8 cellular contexts compared by ENCODE assay signal in the genomic region with DNA sequence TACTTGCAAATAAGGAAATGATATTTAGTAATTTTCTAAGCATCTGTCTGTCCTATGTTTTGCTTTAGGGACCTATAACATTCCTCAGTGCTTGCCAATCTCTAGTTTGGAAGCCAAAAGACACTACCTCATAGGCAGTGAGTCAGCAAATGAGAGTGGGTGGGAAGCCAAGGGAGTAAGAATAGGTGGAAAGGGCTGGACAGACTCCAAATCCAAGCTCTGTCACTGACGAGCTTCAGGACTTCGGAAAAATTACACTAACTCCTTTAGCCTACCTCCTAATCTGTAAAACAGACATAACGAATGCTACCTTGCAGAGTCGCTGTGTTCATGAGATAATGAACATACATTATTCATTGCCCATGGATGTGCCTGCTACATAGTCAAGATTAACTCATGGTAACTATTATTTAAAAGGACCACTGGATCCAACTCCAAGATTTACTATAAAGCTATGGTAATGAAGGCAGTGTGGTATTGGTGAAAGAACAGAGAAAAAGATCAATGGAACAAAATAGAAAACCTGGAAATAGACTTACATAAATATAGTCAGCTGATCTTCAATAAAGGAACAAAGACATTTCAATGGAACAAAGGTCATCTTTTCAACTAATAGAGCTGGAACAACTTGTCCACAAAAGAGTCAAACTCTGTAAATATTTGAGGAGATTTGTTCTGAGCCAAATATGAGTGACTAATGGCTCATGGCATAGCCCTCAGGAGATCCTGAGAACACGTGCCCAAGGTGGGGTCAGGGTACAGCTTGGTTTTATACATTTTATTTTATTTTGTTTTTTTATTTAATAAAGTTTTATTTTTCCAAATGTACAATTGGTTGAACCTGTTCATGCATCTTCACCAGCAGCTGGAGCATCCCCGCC.
DNase-seq lines count a peak whose midpoint lies in the region; ATAC-seq and TF ChIP-seq lines count a peak whose summit lies in the region.

No MANE protein-coding gene starts in this region.

- H3K4me3 Mint-ChIP-seq in activated T-cell treated with anti-CD3 and anti-CD28 coated beads, Interleukin-2, amount 50 U/mL, for 24 hours, result no peak overlapping the region

- CTCF ChIA-PET in PC-9 (lab: Charles Lee), result interaction anchor here (0.8 to 2.7 kb wide), 4 partner anchors 20 to 65 kb away, joined by 3 to 12 read pairs (median 7); a partner anchor contains a TSS

- no peak overlapping the region for H3K27ac Mint-ChIP-seq in activated T-cell treated with anti-CD3 and anti-CD28 coated beads, Interleukin-2, amount 50 U/mL, for 24 hours

- no peaks in the 10 kb centered on the region for H3K9me3 Mint-ChIP-seq in activated T-cell treated with anti-CD3 and anti-CD28 coated beads, Interleukin-2, amount 50 U/mL, for 24 hours

- BruUV-seq in PC-9 (replicated peaks; lab: Mats Ljungman, UMichigan), result TSS peak; percentile 92

- H4K20me1 ChIP-seq in PC-9 (ENCODE audit: insufficient read depth), result no peaks in the 10 kb centered on the region

- H3K27me3 ChIP-seq in PC-9 (ENCODE audit: insufficient read depth, low read depth), result no peaks in the 10 kb centered on the region

- H3K36me3 Mint-ChIP-seq in activated T-cell treated with anti-CD3 and anti-CD28 coated beads, Interleukin-2, amount 50 U/mL, for 24 hours (ENCODE audit: low read depth), result no peaks in the 10 kb centered on the region

- TF ChIP-seq CTCF in PC-9 (conservative IDR thresholded peaks at IDR 0.05), result no peak

- H3K27me3 Mint-ChIP-seq in activated T-cell treated with anti-CD3 and anti-CD28 coated beads, Interleukin-2, amount 50 U/mL, for 24 hours, result peaks cover 64% of the 10 kb centered on the region

- H3F3A ChIP-seq in PC-9 (ENCODE audit: insufficient read depth, low read depth), result peaks cover 29% of the 10 kb centered on the region

- no peak for ATAC-seq in HG02973 (IDR thresholded peaks at IDR 0.05; ENCODE audit: unreplicated experiment)

- no peaks in the 10 kb centered on the region for H3K79me2 ChIP-seq in PC-9 (ENCODE audit: low read depth)

- peaks cover 32% of the 10 kb centered on the region for H3K4me1 Mint-ChIP-seq in activated T-cell treated with anti-CD3 and anti-CD28 coated beads, Interleukin-2, amount 50 U/mL, for 24 hours (ENCODE audit: low read depth)

- no peaks in the 10 kb centered on the region for H3K9me2 ChIP-seq in PC-9 (ENCODE audit: insufficient read depth)

- H3K9me3 ChIP-seq in PC-9 (ENCODE audit: insufficient read depth, low read depth), result peaks cover 3% of the 10 kb centered on the region; the same call in 1 of the 2 replicates

- intact Hi-C loops in PC-9 (cut with micrococcal nuclease; ENCODE audit: unreplicated experiment), result loop anchor here (1.0 to 2.0 kb wide), 3 partner anchors 25 to 64 kb away; a partner anchor contains a TSS

- peak overlapping the region; percentile 94 for H3K4me2 ChIP-seq in PC-9

- POLR2A ChIA-PET in PC-9 (lab: Charles Lee; ENCODE audit: unreplicated experiment), result interaction anchor here (0.6 to 0.9 kb wide), 4 partner anchors 10 to 923 kb away, joined by 3 to 9 read pairs (median 6); no protein-coding TSS in a partner anchor

- DNase-seq in DMS53 (lab: John Stamatoyannopoulos, UW) (peak; percentile 90), PC-9 (peak; percentile 74 to 95), fibroblast of peridontal ligament (ENCODE audit: extremely low read depth) (peak; percentile 92), pons (ENCODE audit: low spot score) (peak; percentile 45), CD1c-positive myeloid dendritic cell (ENCODE audit: extremely low spot score) (no peak), cerebellar nuclear complex (lab: John Stamatoyannopoulos, UW) (no peak)
- DNase-seq in activated T-cell treated with anti-CD3 and anti-CD28 coated beads, Interleukin-2, amount 50 U/mL, for 24 hours, result no peak

- peaks cover 45% of the 10 kb centered on the region for H3K4me1 ChIP-seq in PC-9 (replicated peaks; ENCODE audit: insufficient read depth)

- H3K4me3 ChIP-seq in PC-9, result peak overlapping the region; percentile 49; the same call in 1 of the 2 replicates

- H2AFZ ChIP-seq in PC-9, result no peak overlapping the region

- H3K27ac ChIP-seq in PC-9, result peak overlapping the region; percentile 100

- no peaks in the 10 kb centered on the region for H3K36me3 ChIP-seq in PC-9 (ENCODE audit: low read depth)

Comparison
In these comparisons a context has a peak if more than half of its experiments do, and no peak if none do; other contexts are left out.
1. DNase-seq: peak in DMS53 (single experiment), PC-9 (2 of 2), fibroblast of peridontal ligament (single experiment) and pons (single experiment); none in activated T-cell treated with anti-CD3 and anti-CD28 coated beads, Interleukin-2, amount 50 U/mL, for 24 hours (single experiment), CD1c-positive myeloid dendritic cell (single experiment) and cerebellar nuclear complex (0 of 2).